ENCODE assay signal across 9 cellular contexts in the genomic region with DNA sequence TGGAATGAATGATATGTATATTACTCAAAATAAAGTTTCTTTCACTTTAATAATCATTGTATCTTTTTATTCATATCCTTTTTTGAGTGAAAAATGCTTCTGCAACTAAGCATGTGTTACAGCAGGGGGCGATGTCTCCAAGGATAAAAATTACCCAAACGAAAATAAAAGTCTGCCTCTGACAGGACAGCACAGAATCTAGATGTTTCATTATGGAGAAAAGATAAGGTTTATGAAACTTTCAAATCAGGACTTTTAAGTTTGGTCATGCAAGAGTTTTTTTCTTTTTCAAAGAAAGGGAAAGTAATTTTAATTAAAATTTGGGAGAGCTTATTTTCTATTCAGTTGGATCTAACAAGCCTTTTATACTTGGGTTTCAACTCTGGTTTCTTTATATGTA. TPM values are rescaled to one million over a fixed set of nuclear protein-coding genes. Genes with fewer than 3 reads are reported as not detected.
DNase-seq lines count a peak whose midpoint lies in the region; ATAC-seq, FAIRE-seq and TF ChIP-seq lines count a peak whose summit lies in the region.
"Had no signal": no experiment of that assay in that cellular context is flagged by ENCODE, and none has a peak within 500 bp of the region (broad histone marks: within the 10 kb centered on the region; RNA-seq: fewer than 3 reads in every experiment).

No MANE protein-coding gene starts in this region.

- no peaks in the 10 kb centered on the region for H3K9me3 ChIP-seq in OCI-LY3 (ENCODE audit: insufficient read depth, low read length)
- no peaks in the 10 kb centered on the region for H3K9me3 ChIP-seq in body of pancreas
- no peaks in the 10 kb centered on the region for H3K9me3 ChIP-seq in keratinocyte (ENCODE audit: control insufficient read depth, low read depth, low read length)
- H3K9me3 ChIP-seq in MG63, result no peaks in the 10 kb centered on the region
- H3K9me3 ChIP-seq: neutrophil had no signal

- H3K36me3 ChIP-seq in OCI-LY3 (replicated peaks; ENCODE audit: low read depth, low read length) (peaks cover 3% of the 10 kb centered on the region), body of pancreas (replicated peaks in 1 of 2; ENCODE audit: insufficient read depth in 1 of 2, low read depth in 2 of 2) (peaks cover 0 to 5% of the 10 kb centered on the region in 2 donors), keratinocyte (ENCODE audit: control insufficient read depth in 2 of 2, extremely low read depth in 1 of 2, insufficient read depth in 2 of 2, low read length in 2 of 2) (peaks cover 8% of the 10 kb centered on the region in 2 experiments), MG63 (peaks cover 6% of the 10 kb centered on the region; the same call in 1 of the 2 replicates)

- no peak for FAIRE-seq in keratinocyte (lab: Jason Lieb, UNC)

- no peaks in the 10 kb centered on the region for H3K9me1 ChIP-seq in keratinocyte (ENCODE audit: control insufficient read depth, extremely low read depth, insufficient read depth, low read length)

- no peak overlapping the region for H3K9ac ChIP-seq in OCI-LY3 (ENCODE audit: low read length)
- H3K9ac ChIP-seq in keratinocyte (ENCODE audit: control insufficient read depth, extremely low read depth, insufficient read depth, low read length), result peak overlapping the region; percentile 38

- no peak overlapping the region for H3K4me3 ChIP-seq in OCI-LY3 (ENCODE audit: low read length)
- no peak overlapping the region for H3K4me3 ChIP-seq in body of pancreas
- no peak overlapping the region for H3K4me3 ChIP-seq in keratinocyte (ENCODE audit: control insufficient read depth in 2 of 3, extremely low read depth in 1 of 3, insufficient read depth in 2 of 3, low read depth in 1 of 3, low read length in 3 of 3)
- no peak overlapping the region for H3K4me3 ChIP-seq in MG63

- H2AFZ ChIP-seq in OCI-LY3 (ENCODE audit: low read depth, low read length), result no peak overlapping the region
- H2AFZ ChIP-seq in keratinocyte (ENCODE audit: control insufficient read depth, low read length), result no peak overlapping the region

- H3K4me1 ChIP-seq in OCI-LY3 (ENCODE audit: low read length) (peaks cover 20% of the 10 kb centered on the region), body of pancreas (no peaks in the 10 kb centered on the region), keratinocyte (ENCODE audit: control insufficient read depth, extremely low read depth, insufficient read depth, low read length) (peaks cover 17% of the 10 kb centered on the region)

- 1% methylated on average over 2 of the region's 2 CpGs for WGBS in body of pancreas, 2 donors

- H3K27me3 ChIP-seq in OCI-LY3 (ENCODE audit: low read depth, low read length) (no peaks in the 10 kb centered on the region), body of pancreas (no peaks in the 10 kb centered on the region), keratinocyte (ENCODE audit: control insufficient read depth, extremely low read depth, insufficient read depth, low read length) (no peaks in the 10 kb centered on the region), MG63 (no peaks in the 10 kb centered on the region)
- H3K27me3 ChIP-seq: neutrophil had no signal

- DNase-seq in stimulated activated CD4-positive, alpha-beta T cell treated with anti-CD3 and anti-CD28 coated beads, Interleukin-2, amount 100 ng/mL, for 4 hours (ENCODE audit: low read depth), result peak; percentile 9
- DNase-seq in stimulated activated CD4-positive, alpha-beta T cell treated with anti-CD3 and anti-CD28 coated beads, Interleukin-12 subunit alpha, Interleukin-12 subunit beta, amount 100 ng/mL, for 4 hours, result no peak
- peak; percentile 15 to 36 (median 33) for DNase-seq in body of pancreas
- no peak for DNase-seq in keratinocyte (ENCODE audit: low read depth, low spot score)
- peak; percentile 52 for DNase-seq in stromal cell of bone marrow (ENCODE audit: low read depth)
- no peak for DNase-seq in MG63

- dilution Hi-C loops in keratinocyte (cut with MboI; ENCODE audit: extremely low pct_ligation_motif_present, low sequenced_read_pairs), result loop anchor here (25.0 kb wide), 1 partner anchor 254 kb away; no protein-coding TSS in a partner anchor

- intact Hi-C loops in body of pancreas (cut with DNase I), result no loop called here

- H3K4me2 ChIP-seq in OCI-LY3 (ENCODE audit: low read length) (no peak overlapping the region), keratinocyte (ENCODE audit: control insufficient read depth, extremely low read depth, insufficient read depth, low read depth, low read length) (no peak overlapping the region)

- no peaks in the 10 kb centered on the region for H4K20me1 ChIP-seq in OCI-LY3 (ENCODE audit: insufficient read depth, low read length)
- H4K20me1 ChIP-seq in keratinocyte (ENCODE audit: control insufficient read depth, extremely low read depth, insufficient read depth, low read length), result no peaks in the 10 kb centered on the region

- peak; percentile 90 for TF ChIP-seq CTCF in OCI-LY3 (IDR thresholded peaks at IDR 0.05; ENCODE audit: low read depth, low read length)
- TF ChIP-seq CTCF in body of pancreas (IDR thresholded peaks at IDR 0.05), result peak; percentile 31 to 93 (median 83)
- TF ChIP-seq CTCF in keratinocyte (optimal IDR thresholded peaks at IDR 0.05 in 1 of 3, IDR thresholded peaks at IDR 0.05 in 1 of 3, conservative IDR thresholded peaks at IDR 0.05 in 1 of 3; ENCODE audit: extremely low read depth in 1 of 3, insufficient read depth in 2 of 3, low read length in 3 of 3), result peak; percentile 34 to 59 (median 44)

- peak; percentile 51 for ATAC-seq in HG02763 (IDR thresholded peaks at IDR 0.05; ENCODE audit: unreplicated experiment)
- ATAC-seq in body of pancreas, result peak; percentile 67

- no peak overlapping the region for H3K27ac ChIP-seq in OCI-LY3 (ENCODE audit: low read length)
- no peak overlapping the region for H3K27ac ChIP-seq in body of pancreas
- H3K27ac ChIP-seq in keratinocyte (ENCODE audit: control insufficient read depth, insufficient read depth, low read length), result peak overlapping the region; percentile 83
- H3K27ac ChIP-seq: neutrophil had no signal

- no peak for TF ChIP-seq POLR2A in body of pancreas (IDR thresholded peaks at IDR 0.05)

- H3K79me2 ChIP-seq in OCI-LY3 (ENCODE audit: low read length) (no peaks in the 10 kb centered on the region), keratinocyte (ENCODE audit: control insufficient read depth, insufficient read depth, low read length) (peaks cover under 1% of the 10 kb centered on the region)

RNA-seq across cellular contexts. Expression of gene TES, which starts 48.4 kb away (rescaled TPM):
- total RNA-seq in body of pancreas, result 10 to 100 TPM; 17.1 to 29.8 TPM
- 142 to 187 TPM (median 173 TPM) in 3 replicates for polyA plus RNA-seq in keratinocyte
- polyA plus RNA-seq in keratinocyte (2011; ENCODE audit: low read depth), result 123 TPM
- polyA plus RNA-seq in keratinocyte (2011; cell fraction: cytosol; rRNA removed), result 103 and 173 TPM in 2 replicates
- 185 and 224 TPM in 2 replicates for polyA plus RNA-seq in keratinocyte (2011; cell fraction: nucleus; rRNA removed)
- polyA plus RNA-seq in keratinocyte (2012; ENCODE audit: low replicate concordance), result 78.6 and 92.7 TPM in 2 replicates
- polyA minus RNA-seq in keratinocyte, result 78.7 to 141 TPM (median 137 TPM) in 3 replicates
- polyA minus RNA-seq in keratinocyte (2011; cell fraction: cytosol; rRNA and poly(A)+ RNA removed), result 104 TPM
- polyA minus RNA-seq in keratinocyte (2011; cell fraction: nucleus; rRNA and poly(A)+ RNA removed), result 112 and 181 TPM in 2 replicates
- 39.1 and 97.0 TPM in 2 replicates for total RNA-seq in MG63 (2014; rRNA removed; shearing (Covaris generic); ENCODE audit: low replicate concordance)

Comparison
In these comparisons a context has a peak if more than half of its experiments do, and no peak if none do; other contexts are left out.
1. DNase-seq: peak in stimulated activated CD4-positive, alpha-beta T cell treated with anti-CD3 and anti-CD28 coated beads, Interleukin-2, amount 100 ng/mL, for 4 hours (single experiment), body of pancreas (4 of 4) and stromal cell of bone marrow (single experiment); none in stimulated activated CD4-positive, alpha-beta T cell treated with anti-CD3 and anti-CD28 coated beads, Interleukin-12 subunit alpha, Interleukin-12 subunit beta, amount 100 ng/mL, for 4 hours (single experiment), keratinocyte (single experiment) and MG63 (single experiment).
2. Peak in every context shown above with its lines, with median percentiles within 50 percentile points of each other: CTCF ChIP-seq.